Comparison of ENCODE assay signal across 8 cellular contexts in the genomic region with DNA sequence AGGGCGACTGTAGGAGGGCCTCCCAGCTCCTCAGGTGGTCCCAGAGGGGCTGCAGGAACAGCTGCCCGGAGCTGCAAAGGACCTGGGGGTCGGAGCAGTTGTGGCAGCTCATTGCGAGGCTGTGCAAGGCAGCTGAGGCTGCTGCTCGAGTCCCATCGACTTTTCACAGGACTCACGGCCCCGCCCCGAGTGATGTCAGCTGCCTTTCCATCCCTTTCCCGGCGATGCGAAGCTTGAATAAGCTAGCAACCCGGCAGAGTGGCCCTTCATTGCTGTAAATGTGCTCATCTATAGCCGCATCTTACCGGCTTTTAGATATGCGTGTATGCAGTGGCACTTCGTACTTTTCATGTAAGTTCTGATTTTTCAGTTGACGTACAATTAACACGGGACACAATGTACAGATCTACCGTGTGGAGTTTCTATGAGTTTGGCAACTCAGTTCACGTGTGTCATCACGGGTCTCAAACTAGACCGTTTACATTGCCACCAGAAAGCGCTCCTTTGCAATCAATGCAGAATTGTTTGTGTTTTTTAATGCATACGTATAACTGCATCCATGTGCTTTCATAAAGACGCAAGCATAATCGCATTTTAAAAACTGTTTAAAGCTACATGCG. TPM values are rescaled to one million over a fixed set of nuclear protein-coding genes. Genes with fewer than 3 reads are reported as not detected.
DNase-seq lines count a peak whose midpoint lies in the region; ATAC-seq and TF ChIP-seq lines count a peak whose summit lies in the region.

CH25H (minus strand) TSS at position 137 of the 620 bp plus-strand sequence; CDS start at position 112, 25 bp downstream.

- no peak for TF ChIP-seq CTCF in foreskin keratinocyte (conservative IDR thresholded peaks at IDR 0.05)

- H3K27me3 ChIP-seq in foreskin keratinocyte = peaks cover 83% of the 10 kb centered on the region

- H3K4me1 Mint-ChIP-seq in naive thymus-derived CD8-positive, alpha-beta T cell = peaks cover 10 to 24% (median 14%) of the 10 kb centered on the region in 4 donors

- POLR2A ChIA-PET in naive thymus-derived CD8-positive, alpha-beta T cell (lab: Charles Lee) = interaction anchor here (0.7 to 1.3 kb wide), 3 partner anchors 43 to 217 kb away, joined by 3 read pairs; partner anchors contain the start of gene FAS

- H3K4me3 Mint-ChIP-seq in naive thymus-derived CD8-positive, alpha-beta T cell = peak within 1 kb of the TSS; percentile 68 to 90 (median 88)

- no peaks in the 10 kb centered on the region for H3K9me3 Mint-ChIP-seq in naive thymus-derived CD8-positive, alpha-beta T cell

- H3K4me1 ChIP-seq in foreskin keratinocyte = peaks cover 3% of the 10 kb centered on the region

- peak; percentile 4 for DNase-seq in NCI-H2029 (lab: John Stamatoyannopoulos, UW)
- DNase-seq in NCI-H2029 treated with DMSO at 0.1 percent for 48 hours (lab: John Stamatoyannopoulos, UW) = no peak
- DNase-seq in NCI-H526 (lab: John Stamatoyannopoulos, UW) = peak; percentile 54 to 72
- peak; percentile 83 for DNase-seq in activated effector memory CD4-positive, alpha-beta T cell treated with anti-CD3 and anti-CD28 coated beads, Interleukin-2, amount 50 U/mL, for 16 hours
- DNase-seq in foreskin keratinocyte = peak in 1 of 2 donors; percentile 67
- peak in 6 of 10 donors; percentile 7 to 40 (median 20) for DNase-seq in naive thymus-derived CD8-positive, alpha-beta T cell
- peak; percentile 75 for DNase-seq in stromal cell of bone marrow (ENCODE audit: low read depth)
- no peak for DNase-seq in RKO (ENCODE audit: low spot score)

- ATAC-seq in foreskin keratinocyte = peak; percentile 86
- peak; percentile 42 to 53 for ATAC-seq in naive thymus-derived CD8-positive, alpha-beta T cell

- peak within 1 kb of the TSS in 8 of 10 donors; percentile 41 to 85 (median 76) for H3K27ac Mint-ChIP-seq in naive thymus-derived CD8-positive, alpha-beta T cell

- peaks cover 24 to 48% (median 37%) of the 10 kb centered on the region in 5 donors for H3K27me3 Mint-ChIP-seq in naive thymus-derived CD8-positive, alpha-beta T cell

- H3K36me3 Mint-ChIP-seq in naive thymus-derived CD8-positive, alpha-beta T cell = no peaks in the 10 kb centered on the region

- no peak within 1 kb of the TSS for H3K27ac ChIP-seq in foreskin keratinocyte

RNA-seq across cellular contexts. Expression of gene CH25H, which starts in this region (rescaled TPM):
- not detected in 2 replicates for total RNA-seq in foreskin keratinocyte
- not detected in 2 replicates for polyA plus RNA-seq in foreskin keratinocyte
- total RNA-seq in naive thymus-derived CD8-positive, alpha-beta T cell = not detected
- under 1 TPM in 2 of 3 donors, not detected in 1; 0.28 to 0.82 TPM for polyA plus RNA-seq in naive thymus-derived CD8-positive, alpha-beta T cell

Comparison
In these comparisons a context has a peak if more than half of its experiments do, and no peak if none do; other contexts are left out.
1. DNase-seq: peak in NCI-H2029 (single experiment), NCI-H526 (2 of 2), activated effector memory CD4-positive, alpha-beta T cell treated with anti-CD3 and anti-CD28 coated beads, Interleukin-2, amount 50 U/mL, for 16 hours (single experiment) and stromal cell of bone marrow (single experiment); none in NCI-H2029 treated with DMSO at 0.1 percent for 48 hours (single experiment) and RKO (single experiment).
2. Peak in ATAC-seq in foreskin keratinocyte; RNA of the gene not detected or under 1 TPM.
3. Peak in DNase-seq and ATAC-seq in naive thymus-derived CD8-positive, alpha-beta T cell; RNA of the gene not detected or under 1 TPM.